33 cellular contexts compared by ENCODE assay signal in the genomic region with DNA sequence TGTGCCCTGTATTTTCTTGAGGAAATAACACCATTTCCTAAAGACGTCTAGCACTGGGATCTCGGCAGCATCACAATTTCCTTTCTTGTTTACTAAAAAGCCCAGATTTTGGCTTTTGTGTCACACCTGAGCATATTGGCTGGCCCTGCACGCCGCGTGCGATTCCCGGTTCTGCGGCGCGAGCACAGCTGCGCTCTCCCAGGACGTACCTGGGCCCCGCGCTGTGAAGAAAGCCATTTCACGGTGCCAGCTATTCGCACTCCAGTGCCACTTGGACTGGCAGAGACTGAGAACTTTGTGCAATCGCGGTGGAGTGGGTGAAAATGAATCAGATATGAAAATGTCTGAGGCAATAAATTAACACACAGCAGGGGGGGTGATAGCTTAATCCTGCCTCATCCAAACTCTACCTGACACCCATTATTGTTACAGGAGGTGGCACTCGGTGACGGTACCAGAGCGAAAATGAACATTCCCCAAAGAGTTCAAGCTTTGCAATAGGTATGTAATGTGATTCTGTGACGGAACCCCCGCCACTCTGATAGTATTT.
"Had no signal": no experiment of that assay in that cellular context is flagged by ENCODE, and none has a peak within 500 bp of the region (broad histone marks: within the 10 kb centered on the region; RNA-seq: fewer than 3 reads in every experiment).

No MANE protein-coding gene starts in this region.

- H3K4me3 ChIP-seq: SJSA1 had no signal

- H3K36me3 Mint-ChIP-seq: activated CD8-positive, alpha-beta memory T cell treated with anti-CD3 and anti-CD28 coated beads, Interleukin-2, amount 10 ng/mL, durations not matched to agents 7 days and 5 days; activated naive CD4-positive, alpha-beta T cell treated with anti-CD3 and anti-CD28 coated beads, Interleukin-2, amount 10 ng/mL, durations not matched to agents 7 days and 5 days; activated naive CD8-positive, alpha-beta T cell; T-cell had no signal

- H3K27ac ChIP-seq: brain microvascular endothelial cell, SJSA1, VCaP had no signal

- H3K4me1 Mint-ChIP-seq: activated CD4-positive, alpha-beta memory T cell treated with anti-CD3 and anti-CD28 coated beads, Interleukin-2, amount 10 ng/mL, durations not matched to agents 7 days and 5 days; activated CD8-positive, alpha-beta memory T cell treated with anti-CD3 and anti-CD28 coated beads, Interleukin-2, amount 10 ng/mL, durations not matched to agents 7 days and 5 days; T-helper 17 cell had no signal

- H3K4me1 ChIP-seq: SJSA1 had no signal

- H3K9me3 Mint-ChIP-seq: activated B cell treated with CpG ODN at 0.5 μM for 24 hours; activated CD4-positive, alpha-beta memory T cell treated with anti-CD3 and anti-CD28 coated beads, Interleukin-2, amount 10 ng/mL, durations not matched to agents 7 days and 5 days; activated naive CD4-positive, alpha-beta T cell treated with anti-CD3 and anti-CD28 coated beads, Interleukin-2, amount 10 ng/mL, durations not matched to agents 7 days and 5 days; activated naive CD8-positive, alpha-beta T cell treated with anti-CD3 and anti-CD28 coated beads, Interleukin-2, amount 50 U/mL, for 24 hours; T-cell had no signal

- H3K27ac Mint-ChIP-seq: activated B cell treated with CpG ODN at 0.5 μM for 24 hours; activated CD4-positive, alpha-beta memory T cell treated with anti-CD3 and anti-CD28 coated beads, Interleukin-2, amount 10 ng/mL, durations not matched to agents 7 days and 5 days; activated CD8-positive, alpha-beta memory T cell treated with anti-CD3 and anti-CD28 coated beads, Interleukin-2, amount 10 ng/mL, durations not matched to agents 7 days and 5 days; activated naive CD4-positive, alpha-beta T cell treated with anti-CD3 and anti-CD28 coated beads, Interleukin-2, amount 10 ng/mL, durations not matched to agents 7 days and 5 days; activated naive CD8-positive, alpha-beta T cell; activated naive CD8-positive, alpha-beta T cell treated with anti-CD3 and anti-CD28 coated beads, Interleukin-2, amount 50 U/mL, for 24 hours; T-cell; T-helper 17 cell had no signal

- DNase-seq: activated B cell treated with CpG ODN at 0.5 μM for 24 hours; activated CD4-positive, alpha-beta memory T cell treated with anti-CD3 and anti-CD28 coated beads, Interleukin-2, amount 10 ng/mL, durations not matched to agents 7 days and 5 days; activated CD4-positive, alpha-beta T cell treated with anti-CD3 and anti-CD28 coated beads for 4 hours; activated CD4-positive, CD25-positive, alpha-beta regulatory T cell treated with anti-CD3 and anti-CD28 coated beads, Interleukin-2, amount 50 U/mL, for 72 hours; activated CD8-positive, alpha-beta memory T cell treated with anti-CD3 and anti-CD28 coated beads for 24 hours; activated CD8-positive, alpha-beta memory T cell treated with anti-CD3 and anti-CD28 coated beads, Interleukin-2, amount 10 ng/mL, durations not matched to agents 7 days and 5 days; activated CD8-positive, alpha-beta memory T cell treated with anti-CD3 and anti-CD28 coated beads, Interleukin-2, amount 50 U/mL, for 48 hours; activated effector memory CD4-positive, alpha-beta T cell treated with Interleukin-2 at 50 U/mL for 16 hours; activated naive CD4-positive, alpha-beta T cell treated with anti-CD3 and anti-CD28 coated beads, Interleukin-2, amount 10 ng/mL, durations not matched to agents 7 days and 5 days; activated naive CD8-positive, alpha-beta T cell treated with anti-CD3 and anti-CD28 coated beads, Interleukin-2, amount 50 U/mL, for 24 hours; activated T-cell treated with anti-CD3 and anti-CD28 coated beads, Interleukin-2, amount 50 U/mL, for 48 hours; anterior cingulate cortex; brain microvascular endothelial cell; central memory CD4-positive, alpha-beta T cell; Kasumi-1; KG1; MM.1S; MV-4-11; NCI-H1092; NCI-H1417 treated with DMSO at 0.1 percent for 48 hours; NCI-H187 treated with DMSO at 0.1 percent for 48 hours; NCI-H2081; NCI-H2171 treated with DMSO at 0.1 percent for 48 hours; NCI-H2227 treated with DMSO at 0.1 percent for 48 hours; NCI-H524 treated with DMSO at 0.1 percent for 48 hours; SHP77 treated with DMSO at 0.1 percent for 48 hours; T-cell; T-helper 17 cell had no signal

- H3K4me3 Mint-ChIP-seq: activated B cell treated with CpG ODN at 0.5 μM for 24 hours; activated CD4-positive, alpha-beta memory T cell treated with anti-CD3 and anti-CD28 coated beads, Interleukin-2, amount 10 ng/mL, durations not matched to agents 7 days and 5 days; activated CD8-positive, alpha-beta memory T cell treated with anti-CD3 and anti-CD28 coated beads, Interleukin-2, amount 10 ng/mL, durations not matched to agents 7 days and 5 days; activated naive CD4-positive, alpha-beta T cell treated with anti-CD3 and anti-CD28 coated beads, Interleukin-2, amount 10 ng/mL, durations not matched to agents 7 days and 5 days; activated naive CD8-positive, alpha-beta T cell; activated naive CD8-positive, alpha-beta T cell treated with anti-CD3 and anti-CD28 coated beads, Interleukin-2, amount 50 U/mL, for 24 hours; T-cell; T-helper 17 cell had no signal

- H3K27me3 ChIP-seq: brain microvascular endothelial cell, SJSA1 had no signal

- H3K36me3 ChIP-seq: brain microvascular endothelial cell, SJSA1 had no signal

- H3K9me3 ChIP-seq: SJSA1 had no signal

- H3K27me3 Mint-ChIP-seq: activated naive CD8-positive, alpha-beta T cell treated with anti-CD3 and anti-CD28 coated beads, Interleukin-2, amount 50 U/mL, for 24 hours had no signal

- ATAC-seq: activated CD8-positive, alpha-beta memory T cell treated with anti-CD3 and anti-CD28 coated beads, Interleukin-2, amount 10 ng/mL, durations not matched to agents 7 days and 5 days; activated naive CD8-positive, alpha-beta T cell treated with anti-CD3 and anti-CD28 coated beads, Interleukin-2, amount 50 U/mL, for 24 hours; Panc1; SK-N-SH treated with all-trans-retinoic acid at 6 μM for 48 hours; T-cell; T-helper 17 cell had no signal
